10 cellular contexts compared by ENCODE assay signal in genomic region chr2:197211881-197212342, GRCh38.
DNase-seq lines count a peak whose midpoint lies in the region; ATAC-seq and TF ChIP-seq lines count a peak whose summit lies in the region.
"Had no signal": no experiment of that assay in that cellular context is flagged by ENCODE, and none has a peak within 500 bp of the region (broad histone marks: within the 10 kb centered on the region; RNA-seq: fewer than 3 reads in every experiment).

No MANE protein-coding gene starts in this region.

- H3K9me3 ChIP-seq in BLaER1 treated with 17β-estradiol and CSF1 and Interleukin-3, amounts not matched to agents 10 nM and 100 nM (replicated peaks in 1 of 11): no peaks in the 10 kb centered on the region
- no peaks in the 10 kb centered on the region for H3K9me3 ChIP-seq in hepatocyte (ENCODE audit: low read depth)

- H4K20me1 ChIP-seq in BLaER1 treated with 17β-estradiol and CSF1 and Interleukin-3, amounts not matched to agents 10 nM and 100 nM: no peaks in the 10 kb centered on the region
- no peaks in the 10 kb centered on the region for H4K20me1 ChIP-seq in hepatocyte (ENCODE audit: insufficient read depth, poor library complexity, severe bottlenecking)

- WGBS in hepatocyte (ENCODE audit: low lambda C conversion rate, missing lambda C conversion rate): 95% methylated on average over 4 of the region's 4 CpGs

- no peaks in the 10 kb centered on the region for H3K9me3 Mint-ChIP-seq in activated T-helper 17 cell treated with anti-CD3 and anti-CD28 coated beads, Interleukin-2, amount 50 U/mL, for 72 hours
- no peaks in the 10 kb centered on the region for H3K9me3 Mint-ChIP-seq in naive thymus-derived CD8-positive, alpha-beta T cell

- peak overlapping the region in 6 of 11 experiments; percentile 9 to 97 (median 77); a peak in 9 of 22 replicates for H3K4me2 ChIP-seq in BLaER1 treated with 17β-estradiol and CSF1 and Interleukin-3, amounts not matched to agents 10 nM and 100 nM
- H3K4me2 ChIP-seq in hepatocyte: no peak overlapping the region

- peak overlapping the region in 1 of 11 experiments; percentile 20; a peak in 2 of 22 replicates for H3K27ac ChIP-seq in BLaER1 treated with 17β-estradiol and CSF1 and Interleukin-3, amounts not matched to agents 10 nM and 100 nM
- H3K27ac ChIP-seq in RWPE1 (no peak overlapping the region), hepatocyte (no peak overlapping the region)

- H3K27me3 ChIP-seq in BLaER1 treated with 17β-estradiol and CSF1 and Interleukin-3, amounts not matched to agents 10 nM and 100 nM: no peaks in the 10 kb centered on the region
- H3K27me3 ChIP-seq in hepatocyte: no peaks in the 10 kb centered on the region

- H3K79me2 ChIP-seq in hepatocyte: no peaks in the 10 kb centered on the region

- no peak for TF ChIP-seq CTCF in GM20000 (IDR thresholded peaks at IDR 0.05; ENCODE audit: extremely low read depth, missing control alignments)
- TF ChIP-seq CTCF in RWPE1 (conservative IDR thresholded peaks at IDR 0.05; ENCODE audit: low read depth): no peak
- TF ChIP-seq CTCF in hepatocyte (IDR thresholded peaks at IDR 0.05; ENCODE audit: poor library complexity): no peak

- DNase-seq in GM20000 (ENCODE audit: low spot score) (peak; percentile 21), RWPE1 (ENCODE audit: low spot score) (no peak), NCI-H2081 treated with DMSO at 0.1 percent for 48 hours (lab: John Stamatoyannopoulos, UW) (no peak), hepatocyte (ENCODE audit: low spot score) (no peak)
- DNase-seq in naive thymus-derived CD8-positive, alpha-beta T cell: peak in 2 of 10 donors; percentile 33 to 37
- no peak for DNase-seq in effector CD8-positive, alpha-beta T cell (lab: John Stamatoyannopoulos, UW)
- DNase-seq: mammary epithelial cell, NCI-H524 had no signal

- peaks cover 42% of the 10 kb centered on the region for H3K36me3 Mint-ChIP-seq in activated T-helper 17 cell treated with anti-CD3 and anti-CD28 coated beads, Interleukin-2, amount 50 U/mL, for 72 hours (ENCODE audit: low read depth)
- H3K36me3 Mint-ChIP-seq in naive thymus-derived CD8-positive, alpha-beta T cell: peaks cover 0 to 13% (median 3%) of the 10 kb centered on the region in 3 donors

- H3K9me2 ChIP-seq in hepatocyte (replicated peaks; ENCODE audit: insufficient read depth): no peaks in the 10 kb centered on the region

- ATAC-seq in activated T-helper 17 cell treated with anti-CD3 and anti-CD28 coated beads, Interleukin-2, amount 50 U/mL, for 72 hours (replicated peaks): peak; percentile 57
- ATAC-seq in naive thymus-derived CD8-positive, alpha-beta T cell: peak; percentile 6 to 34

- no peaks in the 10 kb centered on the region for H3K27me3 Mint-ChIP-seq in activated T-helper 17 cell treated with anti-CD3 and anti-CD28 coated beads, Interleukin-2, amount 50 U/mL, for 72 hours
- no peaks in the 10 kb centered on the region for H3K27me3 Mint-ChIP-seq in naive thymus-derived CD8-positive, alpha-beta T cell

- H3K4me1 ChIP-seq in BLaER1 treated with 17β-estradiol and CSF1 and Interleukin-3, amounts not matched to agents 10 nM and 100 nM: peaks cover 26 to 100% (median 44%) of the 10 kb centered on the region in 10 experiments
- peaks cover 13% of the 10 kb centered on the region for H3K4me1 ChIP-seq in hepatocyte (ENCODE audit: insufficient read depth)

- no peak overlapping the region for H3K4me3 ChIP-seq in BLaER1 treated with 17β-estradiol and CSF1 and Interleukin-3, amounts not matched to agents 10 nM and 100 nM
- no peak overlapping the region for H3K4me3 ChIP-seq in hepatocyte

- POLR2A ChIA-PET in naive thymus-derived CD8-positive, alpha-beta T cell (lab: Charles Lee): interaction anchor here (0.6 to 24.4 kb wide), 11 partner anchors 13 to 119 kb away, joined by 3 to 582 read pairs (median 5); partner anchors contain the start of gene ANKRD44
- POLR2A ChIA-PET in RWPE1 (lab: Yijun Ruan, JAX; ENCODE audit: low non-redundant PET): no interaction called here

- H3K4me1 Mint-ChIP-seq in activated T-helper 17 cell treated with anti-CD3 and anti-CD28 coated beads, Interleukin-2, amount 50 U/mL, for 72 hours: peaks cover 76% of the 10 kb centered on the region
- H3K4me1 Mint-ChIP-seq in naive thymus-derived CD8-positive, alpha-beta T cell: peaks cover 52 to 99% (median 97%) of the 10 kb centered on the region in 4 donors

- peak overlapping the region; percentile 98 for H3K27ac Mint-ChIP-seq in activated T-helper 17 cell treated with anti-CD3 and anti-CD28 coated beads, Interleukin-2, amount 50 U/mL, for 72 hours
- peak overlapping the region; percentile 95 to 99 (median 97) for H3K27ac Mint-ChIP-seq in naive thymus-derived CD8-positive, alpha-beta T cell

- CTCF ChIA-PET in RWPE1 (lab: Yijun Ruan, JAX): no interaction called here

- H3K4me3 Mint-ChIP-seq in activated T-helper 17 cell treated with anti-CD3 and anti-CD28 coated beads, Interleukin-2, amount 50 U/mL, for 72 hours: peak overlapping the region; percentile 76
- H3K4me3 Mint-ChIP-seq in naive thymus-derived CD8-positive, alpha-beta T cell: peak overlapping the region; percentile 57 to 88 (median 77)

- H3K36me3 ChIP-seq in BLaER1 treated with 17β-estradiol and CSF1 and Interleukin-3, amounts not matched to agents 10 nM and 100 nM: no peaks in the 10 kb centered on the region
- no peaks in the 10 kb centered on the region for H3K36me3 ChIP-seq in hepatocyte (replicated peaks; ENCODE audit: insufficient read depth, low read depth)

- H3K9ac ChIP-seq in BLaER1 treated with 17β-estradiol and CSF1 and Interleukin-3, amounts not matched to agents 10 nM and 100 nM: no peak overlapping the region

- no peak overlapping the region for H2AFZ ChIP-seq in hepatocyte
